ENCODE assay signal across 20 cellular contexts in the genomic region with DNA sequence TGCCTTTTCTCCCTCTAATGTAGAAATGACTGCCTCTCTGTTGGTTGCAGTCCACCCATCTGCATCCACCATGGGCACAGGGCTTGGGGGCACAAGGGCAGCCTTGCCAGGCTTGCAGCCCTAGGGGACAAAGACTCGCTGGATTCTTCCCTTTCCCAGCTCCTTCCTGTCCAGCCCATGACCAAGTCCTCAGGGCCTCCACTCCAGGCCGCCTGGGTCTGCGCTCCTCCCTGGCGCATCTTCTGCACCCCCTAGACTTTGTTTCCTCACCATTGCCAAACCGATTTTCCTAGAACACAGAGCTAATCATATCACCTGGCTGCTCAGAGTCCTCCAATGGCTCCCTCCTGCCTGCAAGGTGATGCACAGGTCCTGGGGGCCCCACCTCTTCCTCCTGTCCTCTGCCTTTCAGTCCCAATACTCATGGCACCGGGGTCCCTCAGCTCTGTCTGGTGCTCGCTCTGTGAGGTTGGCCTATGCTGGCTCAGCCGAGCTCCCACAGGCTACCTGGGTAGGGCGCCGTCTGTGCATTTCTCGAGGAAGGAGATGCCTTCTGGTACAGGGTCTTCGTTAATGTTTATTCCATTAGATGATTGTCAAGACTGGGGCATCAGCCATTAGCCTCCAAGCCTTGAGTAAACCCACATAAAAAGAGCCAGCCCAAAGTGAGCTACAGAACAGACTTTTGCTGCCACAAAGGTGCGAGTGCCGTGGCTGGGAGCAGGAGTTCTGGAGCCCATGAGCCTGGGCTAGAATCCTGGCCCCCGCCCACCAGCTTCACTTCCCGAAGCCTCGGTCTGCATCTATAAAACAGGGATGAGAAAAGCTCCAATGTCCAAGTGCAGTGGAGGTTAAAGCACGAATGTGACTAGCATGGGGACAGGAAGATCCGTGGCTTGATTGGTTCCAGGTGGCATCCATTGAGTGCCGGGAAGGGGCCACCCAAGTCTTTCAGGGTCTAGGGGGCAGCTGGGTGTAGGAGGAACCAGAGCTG. TPM values are rescaled to one million over a fixed set of nuclear protein-coding genes. Genes with fewer than 3 reads are reported as not detected.
DNase-seq lines count a peak whose midpoint lies in the region; ATAC-seq lines count a peak whose summit lies in the region.
"Had no signal": no experiment of that assay in that cellular context is flagged by ENCODE, and none has a peak within 500 bp of the region (broad histone marks: within the 10 kb centered on the region; RNA-seq: fewer than 3 reads in every experiment).

No MANE protein-coding gene starts in this region.

- H3K27ac Mint-ChIP-seq in activated naive CD8-positive, alpha-beta T cell: peak overlapping the region; percentile 16
- H3K27ac Mint-ChIP-seq in activated naive CD8-positive, alpha-beta T cell treated with anti-CD3 and anti-CD28 coated beads for 36 hours: no peak overlapping the region
- peak overlapping the region; percentile 45 for H3K27ac Mint-ChIP-seq in T-helper 17 cell
- H3K27ac Mint-ChIP-seq in naive thymus-derived CD8-positive, alpha-beta T cell: peak overlapping the region in 7 of 10 donors; percentile 31 to 75 (median 40)
- peak overlapping the region; percentile 81 for H3K27ac Mint-ChIP-seq in stimulated activated effector memory CD8-positive, alpha-beta T cell treated with anti-CD3 and anti-CD28 coated beads, Interleukin-12 subunit alpha, Interleukin-12 subunit beta, amount 100 ng/mL, for 72 hours

- H3K27me3 Mint-ChIP-seq in activated naive CD8-positive, alpha-beta T cell: no peaks in the 10 kb centered on the region
- H3K27me3 Mint-ChIP-seq in activated naive CD8-positive, alpha-beta T cell treated with anti-CD3 and anti-CD28 coated beads for 36 hours: no peaks in the 10 kb centered on the region
- no peaks in the 10 kb centered on the region for H3K27me3 Mint-ChIP-seq in T-helper 17 cell
- H3K27me3 Mint-ChIP-seq in naive thymus-derived CD8-positive, alpha-beta T cell: no peaks in the 10 kb centered on the region
- H3K27me3 Mint-ChIP-seq: CD8-positive, alpha-beta memory T cell had no signal

- no peak for ATAC-seq in T-helper 17 cell
- ATAC-seq in naive thymus-derived CD8-positive, alpha-beta T cell: no peak
- ATAC-seq in stimulated activated effector memory CD8-positive, alpha-beta T cell treated with anti-CD3 and anti-CD28 coated beads, Interleukin-12 subunit alpha, Interleukin-12 subunit beta, amount 100 ng/mL, for 72 hours: no peak
- ATAC-seq: A549, GM12878, HCT116, Panc1, Right ventricle myocardium inferior had no signal

- H3K36me3 ChIP-seq in HAP-1 (replicated peaks): peaks cover 21% of the 10 kb centered on the region

- H3K4me3 Mint-ChIP-seq in activated naive CD8-positive, alpha-beta T cell: no peak overlapping the region
- no peak overlapping the region for H3K4me3 Mint-ChIP-seq in activated naive CD8-positive, alpha-beta T cell treated with anti-CD3 and anti-CD28 coated beads for 36 hours
- no peak overlapping the region for H3K4me3 Mint-ChIP-seq in T-helper 17 cell
- no peak overlapping the region for H3K4me3 Mint-ChIP-seq in naive thymus-derived CD8-positive, alpha-beta T cell
- no peak overlapping the region for H3K4me3 Mint-ChIP-seq in stimulated activated effector memory CD8-positive, alpha-beta T cell treated with anti-CD3 and anti-CD28 coated beads, Interleukin-12 subunit alpha, Interleukin-12 subunit beta, amount 100 ng/mL, for 72 hours
- H3K4me3 Mint-ChIP-seq: CD8-positive, alpha-beta memory T cell had no signal

- no peaks in the 10 kb centered on the region for H3K9me3 Mint-ChIP-seq in activated naive CD8-positive, alpha-beta T cell (ENCODE audit: low read depth)
- H3K9me3 Mint-ChIP-seq in activated naive CD8-positive, alpha-beta T cell treated with anti-CD3 and anti-CD28 coated beads for 36 hours: no peaks in the 10 kb centered on the region
- H3K9me3 Mint-ChIP-seq in naive thymus-derived CD8-positive, alpha-beta T cell: no peaks in the 10 kb centered on the region
- no peaks in the 10 kb centered on the region for H3K9me3 Mint-ChIP-seq in stimulated activated effector memory CD8-positive, alpha-beta T cell treated with anti-CD3 and anti-CD28 coated beads, Interleukin-12 subunit alpha, Interleukin-12 subunit beta, amount 100 ng/mL, for 72 hours
- H3K9me3 Mint-ChIP-seq: CD8-positive, alpha-beta memory T cell had no signal

- H3K4me1 ChIP-seq in HAP-1: no peaks in the 10 kb centered on the region
- H3K4me1 ChIP-seq: BLaER1 had no signal

- H3K27me3 ChIP-seq in HAP-1 (ENCODE audit: low read depth): no peaks in the 10 kb centered on the region
- H3K27me3 ChIP-seq: BLaER1 had no signal

- DNase-seq in activated naive CD8-positive, alpha-beta T cell treated with anti-CD3 and anti-CD28 coated beads for 36 hours: no peak
- DNase-seq in T-helper 17 cell (no peak), kidney tubule cell (ENCODE audit: low spot score) (no peak), HAP-1 (ENCODE audit: low spot score in 2 of 2) (no peak)
- no peak for DNase-seq in naive thymus-derived CD8-positive, alpha-beta T cell
- DNase-seq in stimulated activated effector memory CD8-positive, alpha-beta T cell treated with anti-CD3 and anti-CD28 coated beads, Interleukin-12 subunit alpha, Interleukin-12 subunit beta, amount 100 ng/mL, for 72 hours (ENCODE audit: low spot score in 2 of 2): no peak
- DNase-seq: CD8-positive, alpha-beta memory T cell; DMS53; EL; NCI-H1105; NCI-H2081; NCI-H2171 treated with DMSO at 0.1 percent for 48 hours had no signal

- POLR2A ChIA-PET in naive thymus-derived CD8-positive, alpha-beta T cell (lab: Charles Lee): no interaction called here

- no peak overlapping the region for H3K4me3 ChIP-seq in HAP-1
- H3K4me3 ChIP-seq: A549, BLaER1, GM12878, GM23248 had no signal

- in situ Hi-C loops in HAP-1 (cut with MboI; ENCODE audit: low sequenced_read_pairs): loop anchor here (5.0 kb wide), 1 partner anchor 456 kb away; no protein-coding TSS in a partner anchor

- H3K4me1 Mint-ChIP-seq in activated naive CD8-positive, alpha-beta T cell (ENCODE audit: low read depth): peaks cover 11% of the 10 kb centered on the region
- peaks cover 7% of the 10 kb centered on the region for H3K4me1 Mint-ChIP-seq in activated naive CD8-positive, alpha-beta T cell treated with anti-CD3 and anti-CD28 coated beads for 36 hours
- peaks cover 16% of the 10 kb centered on the region for H3K4me1 Mint-ChIP-seq in T-helper 17 cell
- H3K4me1 Mint-ChIP-seq in naive thymus-derived CD8-positive, alpha-beta T cell: peaks cover 10 to 38% (median 17%) of the 10 kb centered on the region in 4 donors
- peaks cover 32% of the 10 kb centered on the region for H3K4me1 Mint-ChIP-seq in stimulated activated effector memory CD8-positive, alpha-beta T cell treated with anti-CD3 and anti-CD28 coated beads, Interleukin-12 subunit alpha, Interleukin-12 subunit beta, amount 100 ng/mL, for 72 hours

- H3K36me3 Mint-ChIP-seq in activated naive CD8-positive, alpha-beta T cell: no peaks in the 10 kb centered on the region
- peaks cover 2% of the 10 kb centered on the region for H3K36me3 Mint-ChIP-seq in activated naive CD8-positive, alpha-beta T cell treated with anti-CD3 and anti-CD28 coated beads for 36 hours
- no peaks in the 10 kb centered on the region for H3K36me3 Mint-ChIP-seq in T-helper 17 cell (ENCODE audit: low read depth)
- peaks cover 0 to 40% (median 3%) of the 10 kb centered on the region in 3 donors for H3K36me3 Mint-ChIP-seq in naive thymus-derived CD8-positive, alpha-beta T cell
- peaks cover 8% of the 10 kb centered on the region for H3K36me3 Mint-ChIP-seq in stimulated activated effector memory CD8-positive, alpha-beta T cell treated with anti-CD3 and anti-CD28 coated beads, Interleukin-12 subunit alpha, Interleukin-12 subunit beta, amount 100 ng/mL, for 72 hours

- H3K9me3 ChIP-seq in T-helper 17 cell (ENCODE audit: control insufficient read depth, low read length, poor library complexity, severe bottlenecking): no peaks in the 10 kb centered on the region
- H3K9me3 ChIP-seq in HAP-1: no peaks in the 10 kb centered on the region
- H3K9me3 ChIP-seq: A549, BLaER1 had no signal

RNA-seq across cellular contexts. Expression of gene PSMG4, which starts 17.7 kb away (rescaled TPM):
- 10 to 100 TPM; 36.4 to 38.1 TPM for total RNA-seq in activated naive CD8-positive, alpha-beta T cell treated with anti-CD3 and anti-CD28 coated beads for 36 hours
- total RNA-seq in T-helper 17 cell: 10 to 100 TPM; 11.9 to 15.6 TPM
- total RNA-seq in naive thymus-derived CD8-positive, alpha-beta T cell: 10 to 100 TPM; 39.2 to 39.4 TPM
- polyA plus RNA-seq in naive thymus-derived CD8-positive, alpha-beta T cell: 10 to 100 TPM; 66.4 to 69.4 (median 67.2) TPM

RNA-seq across cellular contexts. Expression of gene TUBB2B, which starts 49.0 kb away (rescaled TPM):
- under 1 TPM; 0.25 to 0.28 TPM for total RNA-seq in activated naive CD8-positive, alpha-beta T cell treated with anti-CD3 and anti-CD28 coated beads for 36 hours
- total RNA-seq in T-helper 17 cell: under 1 TPM; 0.75 to 0.76 TPM
- total RNA-seq in naive thymus-derived CD8-positive, alpha-beta T cell: not detected
- polyA plus RNA-seq in naive thymus-derived CD8-positive, alpha-beta T cell: under 1 TPM in 2 of 3 donors, not detected in 1; 0.08 to 0.20 TPM
